In genomic region chr14:85195872-85196477, GRCh38 we compare ENCODE assay signal across 11 cellular contexts.
DNase-seq lines count a peak whose midpoint lies in the region; ATAC-seq and TF ChIP-seq lines count a peak whose summit lies in the region.
"Had no signal": no experiment of that assay in that cellular context is flagged by ENCODE, and none has a peak within 500 bp of the region (broad histone marks: within the 10 kb centered on the region; RNA-seq: fewer than 3 reads in every experiment).

No MANE protein-coding gene starts in this region.

- H3K9me3 ChIP-seq in cardiac muscle cell (ENCODE audit: low read depth) (no peaks in the 10 kb centered on the region), RWPE2 (ENCODE audit: severe bottlenecking) (no peaks in the 10 kb centered on the region), upper lobe of right lung (no peaks in the 10 kb centered on the region)

- H3K27me3 ChIP-seq in cardiac muscle cell, result no peaks in the 10 kb centered on the region
- H3K27me3 ChIP-seq in RWPE2 (ENCODE audit: insufficient read depth, poor library complexity, severe bottlenecking), result no peaks in the 10 kb centered on the region
- H3K27me3 ChIP-seq in upper lobe of right lung, result no peaks in the 10 kb centered on the region

- H3K36me3 ChIP-seq in cardiac muscle cell (no peaks in the 10 kb centered on the region), RWPE2 (ENCODE audit: low read depth) (no peaks in the 10 kb centered on the region), upper lobe of right lung (no peaks in the 10 kb centered on the region)

- ATAC-seq in left ventricle myocardium superior (no peak), RWPE2 (ENCODE audit: low read depth) (0 out of 3 replicates have a peak, but pooled peaks have one; percentile 40), upper lobe of right lung (no peak)

- DNase-seq in cardiac muscle cell (ENCODE audit: low read depth in 1 of 2, low spot score in 1 of 2) (peak in 1 of 2 donors; percentile 33), left ventricle myocardium superior (no peak), RWPE2 (ENCODE audit: low spot score) (no peak), fibroblast of the conjunctiva (ENCODE audit: low read depth) (peak; percentile 6), upper lobe of right lung (no peak), GM20000 (ENCODE audit: low spot score) (no peak), GDM1 (lab: John Stamatoyannopoulos, UW) (no peak)
- DNase-seq in activated CD8-positive, alpha-beta memory T cell treated with anti-CD3 and anti-CD28 coated beads, Interleukin-2, amount 50 U/mL, for 4 hours, result no peak
- DNase-seq: CD4-positive, alpha-beta memory T cell; naive B cell; T1000 had no signal

- intact Hi-C loops in left ventricle myocardium superior (cut with micrococcal nuclease) (no loop called here), upper lobe of right lung (cut with DNase I) (no loop called here)

- H3K4me1 ChIP-seq in cardiac muscle cell (ENCODE audit: low read depth) (no peaks in the 10 kb centered on the region), RWPE2 (ENCODE audit: insufficient read depth, poor library complexity, severe bottlenecking) (no peaks in the 10 kb centered on the region), upper lobe of right lung (no peaks in the 10 kb centered on the region)

- no peak overlapping the region for H3K27ac ChIP-seq in cardiac muscle cell
- H3K27ac ChIP-seq in RWPE2 (ENCODE audit: poor library complexity, severe bottlenecking), result no peak overlapping the region
- H3K27ac ChIP-seq in upper lobe of right lung, result no peak overlapping the region

- TF ChIP-seq CTCF in cardiac muscle cell (IDR thresholded peaks at IDR 0.05; ENCODE audit: low read depth, low read length) (peak; percentile 66), RWPE2 (IDR thresholded peaks at IDR 0.05; ENCODE audit: poor library complexity, severe bottlenecking) (peak; percentile 91), upper lobe of right lung (IDR thresholded peaks at IDR 0.05) (peak; percentile 47), GM20000 (IDR thresholded peaks at IDR 0.05; ENCODE audit: extremely low read depth, missing control alignments) (no peak)

- H3K4me3 ChIP-seq in cardiac muscle cell, result no peak overlapping the region
- no peak overlapping the region for H3K4me3 ChIP-seq in RWPE2 (ENCODE audit: severe bottlenecking)
- H3K4me3 ChIP-seq in upper lobe of right lung, result no peak overlapping the region
